In the genomic region with DNA sequence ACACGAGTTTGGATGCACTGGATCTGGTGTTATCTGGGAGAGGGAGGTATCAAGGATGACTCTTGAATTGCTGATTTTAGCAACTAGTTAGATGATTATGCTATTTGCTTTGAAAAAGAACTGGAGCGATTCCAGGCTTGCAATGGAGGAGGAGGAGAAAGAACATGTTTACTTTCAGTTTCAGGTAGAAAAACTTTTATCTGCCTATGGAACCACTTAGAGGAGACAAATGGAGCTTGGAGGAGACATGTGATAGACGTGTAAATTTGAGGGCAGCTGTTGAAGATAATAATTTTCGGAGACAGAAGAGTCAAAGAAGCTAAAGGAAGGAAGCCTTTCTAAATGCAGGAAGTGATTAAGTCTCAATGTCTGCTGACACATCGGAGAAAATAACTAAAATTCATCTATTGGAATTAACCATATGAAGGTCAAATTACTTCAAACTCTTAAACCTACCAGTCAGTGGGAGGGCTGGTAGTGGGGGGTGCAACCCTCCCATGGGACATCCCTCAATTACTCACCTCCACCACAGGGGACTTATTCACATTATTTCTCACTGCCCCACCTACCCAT, we compare ENCODE assay signal across 9 cellular contexts. TPM values are rescaled to one million over a fixed set of nuclear protein-coding genes. Genes with fewer than 3 reads are reported as not detected.
DNase-seq lines count a peak whose midpoint lies in the region; ATAC-seq and TF ChIP-seq lines count a peak whose summit lies in the region.
"Had no signal": no experiment of that assay in that cellular context is flagged by ENCODE, and none has a peak within 500 bp of the region (broad histone marks: within the 10 kb centered on the region; RNA-seq: fewer than 3 reads in every experiment).

No MANE protein-coding gene starts in this region.

- CTCF ChIA-PET in RWPE1 (lab: Yijun Ruan, JAX) = interaction anchor here (0.6 to 1.2 kb wide), 5 partner anchors 11 to 574 kb away, joined by 3 to 5 read pairs (median 3); no protein-coding TSS in a partner anchor

- DNase-seq in NCI-H2171 treated with DMSO at 0.1 percent for 48 hours (lab: John Stamatoyannopoulos, UW) = peak; percentile 18
- no peak for DNase-seq in NCI-H2171 (lab: John Stamatoyannopoulos, UW)
- peak; percentile 23 for DNase-seq in RWPE1 (ENCODE audit: low spot score)
- no peak for DNase-seq in epithelial cell of prostate (ENCODE audit: low read depth, low spot score)
- DNase-seq in middle frontal gyrus (ENCODE audit: extremely low spot score, low spot score) = no peak
- no peak for DNase-seq in SHP77 (lab: John Stamatoyannopoulos, UW)

- H3K9me3 ChIP-seq in skeletal muscle satellite cell (replicated peaks; ENCODE audit: low read length) = no peaks in the 10 kb centered on the region

- POLR2A ChIA-PET in RWPE1 (lab: Yijun Ruan, JAX; ENCODE audit: low non-redundant PET) = no interaction called here

- H3K9ac ChIP-seq in skeletal muscle satellite cell (ENCODE audit: low read depth, low read length) = no peak overlapping the region

- TF ChIP-seq CTCF in RWPE1 (conservative IDR thresholded peaks at IDR 0.05; ENCODE audit: low read depth) = no peak

- no peaks in the 10 kb centered on the region for H3K36me3 ChIP-seq in skeletal muscle satellite cell (ENCODE audit: insufficient read depth, low read length)

- H3K4me1 ChIP-seq in skeletal muscle satellite cell (ENCODE audit: control insufficient read depth, insufficient read depth, low read length) = peaks cover 10% of the 10 kb centered on the region

- no peaks in the 10 kb centered on the region for H3K27me3 ChIP-seq in skeletal muscle satellite cell (ENCODE audit: control insufficient read depth, insufficient read depth, low read length)

- H3K27ac ChIP-seq in RWPE1 = no peak overlapping the region
- H3K27ac ChIP-seq in epithelial cell of prostate = peak overlapping the region; percentile 61
- H3K27ac ChIP-seq: C4-2B had no signal

- no peak for ATAC-seq in GM21576 (IDR thresholded peaks at IDR 0.05; ENCODE audit: unreplicated experiment)

- peak overlapping the region; percentile 18 for H3K4me3 ChIP-seq in skeletal muscle satellite cell (ENCODE audit: low read length)

- H3K4me2 ChIP-seq in skeletal muscle satellite cell (ENCODE audit: low read length) = peak overlapping the region; percentile 64

RNA-seq across cellular contexts. Expression of a gene that starts 56.4 kb away (rescaled TPM):
- total RNA-seq in skeletal muscle satellite cell (2012; rRNA removed) = 19.0 and 21.8 TPM in 2 replicates

Comparison
In these comparisons a context has a peak if more than half of its experiments do, and no peak if none do; other contexts are left out.
1. DNase-seq: peak in NCI-H2171 treated with DMSO at 0.1 percent for 48 hours (single experiment) and RWPE1 (single experiment); none in NCI-H2171 (single experiment), epithelial cell of prostate (single experiment), middle frontal gyrus (single experiment) and SHP77 (0 of 2).